ENCODE assay signal across 9 cellular contexts in the genomic region with DNA sequence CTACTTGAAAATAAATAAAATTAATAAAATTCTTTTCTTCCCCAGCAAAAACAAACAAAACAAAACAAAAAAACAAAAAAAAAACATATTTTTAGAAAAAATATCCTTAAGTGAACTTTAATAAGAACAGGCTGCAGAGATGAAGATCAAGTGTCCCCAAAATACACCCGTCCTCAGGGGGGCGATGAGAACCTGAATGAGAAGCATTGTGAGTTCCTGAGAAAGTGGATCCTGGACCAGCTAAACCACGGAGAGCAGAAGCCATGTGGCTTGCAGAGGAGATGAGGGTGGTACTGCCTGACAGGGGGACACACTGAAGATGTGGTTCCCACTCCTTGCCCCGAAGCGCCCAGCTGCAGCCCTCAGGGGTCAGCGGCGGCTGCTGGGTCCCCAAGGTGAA.
DNase-seq lines count a peak whose midpoint lies in the region; ATAC-seq, FAIRE-seq and TF ChIP-seq lines count a peak whose summit lies in the region.
"Had no signal": no experiment of that assay in that cellular context is flagged by ENCODE, and none has a peak within 500 bp of the region (broad histone marks: within the 10 kb centered on the region; RNA-seq: fewer than 3 reads in every experiment).

No MANE protein-coding gene starts in this region.

- peaks cover 31% of the 10 kb centered on the region for H3K4me1 Mint-ChIP-seq in osteocyte (ENCODE audit: unreplicated experiment)

- peak; percentile 34 for TF ChIP-seq CTCF in astrocyte of the spinal cord (IDR thresholded peaks at IDR 0.05; ENCODE audit: low read depth, low read length)
- TF ChIP-seq CTCF in osteocyte (IDR thresholded peaks at IDR 0.05), result peak; percentile 46

- no peak for ATAC-seq in GM21717 (IDR thresholded peaks at IDR 0.05; ENCODE audit: unreplicated experiment)

- H3K27me3 Mint-ChIP-seq in osteocyte (ENCODE audit: unreplicated experiment), result no peaks in the 10 kb centered on the region

- no peaks in the 10 kb centered on the region for H3K9me3 Mint-ChIP-seq in osteocyte (ENCODE audit: unreplicated experiment)

- no peak for FAIRE-seq in GM19239 (lab: Jason Lieb, UNC)

- in situ Hi-C loops in astrocyte of the spinal cord (cut with HindIII; ENCODE audit: low sequenced_read_pairs), result no loop called here

- no peak overlapping the region for H3K4me3 Mint-ChIP-seq in osteocyte (ENCODE audit: unreplicated experiment)

- DNase-seq in SKM-1 treated with dmso at 0.1 percent for 144 hours (lab: John Stamatoyannopoulos, UW; ENCODE audit: unreplicated experiment), result peak; percentile 33
- DNase-seq in SKM-1 (lab: John Stamatoyannopoulos, UW; ENCODE audit: unreplicated experiment), result no peak
- DNase-seq in Kasumi-1 (lab: John Stamatoyannopoulos, UW), result peak; percentile 26 to 41
- no peak for DNase-seq in astrocyte of the spinal cord (ENCODE audit: low read depth, low spot score)
- no peak for DNase-seq in osteocyte (ENCODE audit: extremely low spot score, unreplicated experiment)
- DNase-seq in GM19239 (ENCODE audit: insufficient read length, low spot score), result no peak
- no peak for DNase-seq in islet precursor cell
- DNase-seq: NCI-H146 had no signal

- no peak overlapping the region for H3K4me3 ChIP-seq in astrocyte of the spinal cord (ENCODE audit: low read depth, low read length)

- H3K27ac Mint-ChIP-seq in osteocyte (ENCODE audit: unreplicated experiment), result no peak overlapping the region

- peaks cover 18% of the 10 kb centered on the region for H3K36me3 Mint-ChIP-seq in osteocyte (ENCODE audit: unreplicated experiment)

Comparison
In these comparisons a context has a peak if more than half of its experiments do, and no peak if none do; other contexts are left out.
1. DNase-seq: peak in SKM-1 treated with dmso at 0.1 percent for 144 hours (single experiment) and Kasumi-1 (2 of 2); none in SKM-1 (single experiment), astrocyte of the spinal cord (single experiment), osteocyte (single experiment), GM19239 (single experiment) and islet precursor cell (single experiment).